Comparison of ENCODE assay signal across 33 cellular contexts in genomic region chr1:67664048-67664447, GRCh38. TPM values are rescaled to one million over a fixed set of nuclear protein-coding genes. Genes with fewer than 3 reads are reported as not detected.
DNase-seq lines count a peak whose midpoint lies in the region; ATAC-seq, FAIRE-seq and TF ChIP-seq lines count a peak whose summit lies in the region.
"Had no signal": no experiment of that assay in that cellular context is flagged by ENCODE, and none has a peak within 500 bp of the region (broad histone marks: within the 10 kb centered on the region; RNA-seq: fewer than 3 reads in every experiment).

No MANE protein-coding gene starts in this region.

- H3K36me3 ChIP-seq in HepG2 (replicated peaks in 1 of 2; ENCODE audit: control insufficient read depth in 1 of 2, insufficient read depth in 2 of 2, low read length in 2 of 2), result no peaks in the 10 kb centered on the region
- H3K36me3 ChIP-seq in right lobe of liver, result no peaks in the 10 kb centered on the region
- no peaks in the 10 kb centered on the region for H3K36me3 ChIP-seq in adipocyte (ENCODE audit: control insufficient read depth, insufficient read depth, low read length, severe bottlenecking)
- no peaks in the 10 kb centered on the region for H3K36me3 ChIP-seq in left ventricle myocardium inferior
- H3K36me3 ChIP-seq: heart left ventricle, prostate gland, stomach had no signal

- 2% methylated on average over 1 of the region's 1 CpG for WGBS in HepG2 (ENCODE audit: low lambda C conversion rate)
- 74% methylated on average over 1 of the region's 1 CpG for WGBS in right lobe of liver (ENCODE audit: insufficient coverage, low coverage, low lambda C conversion rate, missing lambda C conversion rate)

- DNase-seq in HepG2 (ENCODE audit: low spot score), result peak; percentile 93
- DNase-seq in right lobe of liver, result no peak
- peak; percentile 48 for DNase-seq in NCI-H2029 (lab: John Stamatoyannopoulos, UW)
- DNase-seq in adipocyte (ENCODE audit: low read depth), result peak; percentile 4
- no peak for DNase-seq in NCI-H2107 treated with DMSO at 0.1 percent for 48 hours (lab: John Stamatoyannopoulos, UW; ENCODE audit: unreplicated experiment)
- DNase-seq in left ventricle myocardium inferior, result no peak
- no peak for DNase-seq in NOMO-1 treated with dmso at 0.1 percent for 144 hours (lab: John Stamatoyannopoulos, UW; ENCODE audit: unreplicated experiment)
- DNase-seq: activated gamma-delta T cell; activated naive CD8-positive, alpha-beta T cell treated with anti-CD3 and anti-CD28 coated beads for 36 hours; activated T-cell treated with anti-CD3 and anti-CD28 coated beads, Interleukin-2, amount 50 U/mL, for 4 hours; aorta; CD8-positive, alpha-beta T cell; GF-D8; GOT3; heart left ventricle; kidney; midbrain; naive B cell; NCI-H1092; NCI-H1930; NCI-H226; NCI-H82; OCI-M1; stimulated activated CD4-positive, alpha-beta T cell treated with anti-CD3 and anti-CD28 coated beads, Interleukin-12 subunit alpha, Interleukin-12 subunit beta, amount 100 ng/mL, for 4 hours; stimulated activated CD4-positive, alpha-beta T cell treated with anti-CD3 and anti-CD28 coated beads, Interleukin-2, amount 100 ng/mL, for 48 hours; stomach had no signal

- FAIRE-seq in HepG2 (lab: Jason Lieb, UNC), result peak; percentile 67
- FAIRE-seq: bronchial epithelial cell, K562, kidney, urothelium cell line had no signal

- no peaks in the 10 kb centered on the region for H3K9me3 ChIP-seq in HepG2 (ENCODE audit: low read length)
- H3K9me3 ChIP-seq in right lobe of liver, result no peaks in the 10 kb centered on the region
- no peaks in the 10 kb centered on the region for H3K9me3 ChIP-seq in adipocyte (ENCODE audit: control insufficient read depth, low read length)
- H3K9me3 ChIP-seq in left ventricle myocardium inferior (replicated peaks), result no peaks in the 10 kb centered on the region
- H3K9me3 ChIP-seq: heart left ventricle, prostate gland, stomach had no signal

- POLR2A ChIA-PET in HepG2 (lab: Yijun Ruan, JAX), result interaction anchor here (0.8 to 1.6 kb wide), 4 partner anchors 22 to 233 kb away, joined by 3 to 19 read pairs (median 3); partner anchors contain the start of gene GADD45A

- peak overlapping the region; percentile 39 for H3K27ac ChIP-seq in HepG2 (ENCODE audit: extremely low read length, insufficient read depth, low read length)
- H3K27ac ChIP-seq in right lobe of liver, result no peak overlapping the region
- H3K27ac ChIP-seq in left ventricle myocardium inferior (replicated peaks), result no peak overlapping the region
- H3K27ac ChIP-seq: epithelial cell of prostate, heart left ventricle, prostate gland, stomach had no signal

- H3K4me2 ChIP-seq in HepG2 (ENCODE audit: low read depth, low read length), result peak overlapping the region; percentile 33; the same call in 1 of the 2 replicates

- H3K9ac ChIP-seq in HepG2 (ENCODE audit: insufficient read depth, low read depth, low read length), result no peak overlapping the region
- H3K9ac ChIP-seq in adipocyte (ENCODE audit: low read length), result no peak overlapping the region

- intact Hi-C loops in HepG2 (cut with micrococcal nuclease; ENCODE audit: unreplicated experiment), result loop anchor here (1.0 kb wide), 1 partner anchor 21 kb away; the partner anchor contains the start of gene GADD45A
- intact Hi-C loops in right lobe of liver (cut with DNase I), result no loop called here
- intact Hi-C loops in left ventricle myocardium inferior (cut with micrococcal nuclease), result no loop called here

- H3K27me3 ChIP-seq in HepG2 (ENCODE audit: control insufficient read depth in 1 of 2, insufficient read depth in 2 of 2, low read length in 2 of 2), result no peaks in the 10 kb centered on the region
- H3K27me3 ChIP-seq in right lobe of liver, result no peaks in the 10 kb centered on the region
- no peaks in the 10 kb centered on the region for H3K27me3 ChIP-seq in adipocyte (replicated peaks; ENCODE audit: control insufficient read depth, insufficient read depth, low read length)
- H3K27me3 ChIP-seq in left ventricle myocardium inferior (ENCODE audit: low read depth), result no peaks in the 10 kb centered on the region
- H3K27me3 ChIP-seq: heart left ventricle, stomach had no signal

- H3K79me2 ChIP-seq in HepG2 (ENCODE audit: insufficient read depth, low read length), result no peaks in the 10 kb centered on the region

- H3K4me3 ChIP-seq in HepG2 (replicated peaks in 1 of 3; ENCODE audit: insufficient read depth in 1 of 3, low read depth in 2 of 3, low read length in 3 of 3) (no peak overlapping the region), right lobe of liver (no peak overlapping the region), adipocyte (ENCODE audit: low read length) (no peak overlapping the region), left ventricle myocardium inferior (no peak overlapping the region)
- H3K4me3 ChIP-seq: heart left ventricle, K562, prostate gland, stomach had no signal

- no peaks in the 10 kb centered on the region for H4K20me1 ChIP-seq in HepG2 (ENCODE audit: insufficient read depth, low read length)

- peak; percentile 92 for ATAC-seq in HepG2
- no peak for ATAC-seq in right lobe of liver
- ATAC-seq in GM21619 (IDR thresholded peaks at IDR 0.05; ENCODE audit: unreplicated experiment), result no peak
- ATAC-seq: activated T-cell treated with anti-CD3 and anti-CD28 coated beads, Interleukin-2, amount 50 U/mL, for 4 hours; CD8-positive, alpha-beta T cell; heart left ventricle; K562; sciatic nerve had no signal

- no peak for TF ChIP-seq CTCF in HepG2 (CRISPR knock-in tag; IDR thresholded peaks at IDR 0.05)
- TF ChIP-seq CTCF in right lobe of liver (IDR thresholded peaks at IDR 0.05), result no peak
- no peak for TF ChIP-seq CTCF in left ventricle myocardium inferior (IDR thresholded peaks at IDR 0.05; ENCODE audit: borderline replicate concordance)

- no peak for TF ChIP-seq RAD21 in HepG2 (CRISPR knock-in tag; IDR thresholded peaks at IDR 0.05)

- BruUV-seq in HepG2 (replicated peaks; lab: Mats Ljungman, UMichigan), result no TSS peak

- in situ Hi-C loops in HepG2 (cut with HindIII; ENCODE audit: extremely low pct_ligation_motif_present, low pct_unique_long_range_greater_than_20kb), result no loop called here

- CTCF ChIA-PET in HepG2 (lab: Yijun Ruan, JAX; ENCODE audit: low intra/inter-chr PET ratio, low total read pairs), result no interaction called here

- TF ChIP-seq EP300 in HepG2 (IDR thresholded peaks at IDR 0.05; ENCODE audit: low read depth in 2 of 2, low read length in 2 of 2), result peak in 1 of 2 experiments; percentile 92; a peak in 3 of 4 replicates
- peak; percentile 73; the same call in 1 of the 2 replicates for TF ChIP-seq EP300 in HepG2 (CRISPR knock-in tag; IDR thresholded peaks at IDR 0.05; ENCODE audit: borderline replicate concordance)

- H3K4me1 ChIP-seq in HepG2 (ENCODE audit: insufficient read depth, low read length) (peaks cover 33% of the 10 kb centered on the region), right lobe of liver (no peaks in the 10 kb centered on the region), adipocyte (ENCODE audit: control insufficient read depth, insufficient read depth, low read length) (no peaks in the 10 kb centered on the region), left ventricle myocardium inferior (no peaks in the 10 kb centered on the region)
- H3K4me1 ChIP-seq: heart left ventricle, prostate gland, stomach had no signal

- TF ChIP-seq POLR2A in HepG2 (IDR thresholded peaks at IDR 0.05; ENCODE audit: insufficient read depth in 1 of 2, low read depth in 2 of 2, low read length in 2 of 2) (no peak), right lobe of liver (IDR thresholded peaks at IDR 0.05) (no peak)

- H2AFZ ChIP-seq in HepG2 (ENCODE audit: low read length), result no peak overlapping the region

TF ChIP-seq in HepG2, 621 proteins besides CTCF, POLR2A, EP300 and RAD21 (continues in another document):
- TF ChIP-seq KAT8 (CRISPR knock-in tag; IDR thresholded peaks at IDR 0.05), result 0 out of 2 replicates have a peak, but pooled peaks have one; percentile 38
- TF ChIP-seq NFATC3 (CRISPR knock-in tag; IDR thresholded peaks at IDR 0.05), result no peak
- no peak for TF ChIP-seq ATF7-NPFF (CRISPR knock-in tag; IDR thresholded peaks at IDR 0.05; ENCODE audit: low read depth)
- TF ChIP-seq RARA (CRISPR knock-in tag; IDR thresholded peaks at IDR 0.05), result peak; percentile 80
- no peak for TF ChIP-seq CAMTA2 (CRISPR knock-in tag; IDR thresholded peaks at IDR 0.05; ENCODE audit: borderline replicate concordance)
- TF ChIP-seq ZSCAN30 (CRISPR knock-in tag; IDR thresholded peaks at IDR 0.05), result no peak
- no peak for TF ChIP-seq SRSF1 (optimal IDR thresholded peaks at IDR 0.05; ENCODE audit: low read depth, low read length)
- no peak for TF ChIP-seq HNRNPL (IDR thresholded peaks at IDR 0.05; ENCODE audit: low read depth, low read length)
- TF ChIP-seq SP5 (CRISPR knock-in tag; IDR thresholded peaks at IDR 0.05; ENCODE audit: borderline replicate concordance, low read depth), result no peak
- no peak for TF ChIP-seq TRIM24 (CRISPR knock-in tag; IDR thresholded peaks at IDR 0.05)
- TF ChIP-seq ZBTB21 (CRISPR knock-in tag; IDR thresholded peaks at IDR 0.05), result peak; percentile 38; the same call in 1 of the 2 replicates

RNA-seq across cellular contexts. Expression of gene GADD45A, which starts 21.0 kb away (rescaled TPM):
- total RNA-seq in HepG2 (2016; rRNA removed; fragmentation: Illumina TruSeq; extraction: Trizol) (25.0 and 46.2 TPM in 2 replicates), right lobe of liver (10 to 100 TPM; 14.1 to 66.4 (median 43.6) TPM), left ventricle myocardium inferior (65.0 TPM)
- 21.8 and 26.9 TPM in 2 replicates for total RNA-seq in HepG2 (2016; cell fraction: cytosol; rRNA removed; fragmentation: Illumina TruSeq; extraction: Trizol; ENCODE audit: low read depth)
- 23.2 and 49.2 TPM in 2 replicates for total RNA-seq in HepG2 (2016; cell fraction: insoluble cytoplasmic fraction; rRNA removed; fragmentation: Illumina TruSeq; extraction: Trizol)
- total RNA-seq in HepG2 (2016; cell fraction: membrane; rRNA removed; fragmentation: Illumina TruSeq; extraction: Trizol), result 27.1 and 30.4 TPM in 2 replicates
- 59.8 and 64.1 TPM in 2 replicates for total RNA-seq in HepG2 (2016; cell fraction: nucleus; rRNA removed; fragmentation: Illumina TruSeq; extraction: Trizol)
- 33.2 and 36.2 TPM in 2 replicates for polyA plus RNA-seq in HepG2 (2011; rRNA removed)
- polyA plus RNA-seq in HepG2 (2011; cell fraction: cytosol; rRNA removed), result 30.4 and 31.8 TPM in 2 replicates
- polyA plus RNA-seq in HepG2 (2011; cell fraction: nucleus; rRNA removed), result 131 and 138 TPM in 2 replicates
- 49.0 and 63.8 TPM in 2 replicates for polyA plus RNA-seq in HepG2 (2012)
- polyA plus RNA-seq in HepG2 (2016; cell fraction: cytosol; fragmentation: Illumina TruSeq; extraction: Trizol; ENCODE audit: low read depth), result 24.1 and 25.0 TPM in 2 replicates
- polyA plus RNA-seq in HepG2 (2016; cell fraction: insoluble cytoplasmic fraction; fragmentation: Illumina TruSeq; extraction: Trizol; ENCODE audit: low read depth), result 48.7 and 51.1 TPM in 2 replicates
- polyA plus RNA-seq in HepG2 (2016; cell fraction: membrane; fragmentation: Illumina TruSeq; extraction: Trizol; ENCODE audit: low read depth), result 26.6 and 28.9 TPM in 2 replicates
- polyA plus RNA-seq in HepG2 (2016; cell fraction: nucleus; fragmentation: Illumina TruSeq; extraction: Trizol; ENCODE audit: insufficient read depth, low read depth), result 151 and 156 TPM in 2 replicates
- 1.4 and 17.0 TPM in 2 replicates for polyA minus RNA-seq in HepG2 (2011; rRNA and poly(A)+ RNA removed; ENCODE audit: low replicate concordance)
- 11.3 and 13.7 TPM in 2 replicates for polyA minus RNA-seq in HepG2 (2011; cell fraction: cytosol; rRNA and poly(A)+ RNA removed)
- polyA minus RNA-seq in HepG2 (2011; cell fraction: nucleus; rRNA and poly(A)+ RNA removed), result 60.7 and 75.2 TPM in 2 replicates

Comparison
In these comparisons a context has a peak if more than half of its experiments do, and no peak if none do; other contexts are left out.
1. DNase-seq: peak in HepG2 (single experiment), NCI-H2029 (single experiment) and adipocyte (single experiment); none in right lobe of liver (0 of 3), NCI-H2107 treated with DMSO at 0.1 percent for 48 hours (single experiment), left ventricle myocardium inferior (single experiment) and NOMO-1 treated with dmso at 0.1 percent for 144 hours (single experiment).